Comparison of ENCODE assay signal across 10 cellular contexts in genomic region chr18:49249523-49249922, GRCh38.
DNase-seq lines count a peak whose midpoint lies in the region; ATAC-seq and TF ChIP-seq lines count a peak whose summit lies in the region.
"Had no signal": no experiment of that assay in that cellular context is flagged by ENCODE, and none has a peak within 500 bp of the region (broad histone marks: within the 10 kb centered on the region; RNA-seq: fewer than 3 reads in every experiment).

No MANE protein-coding gene starts in this region.

- no peak for DNase-seq in activated naive CD4-positive, alpha-beta T cell treated with anti-CD3 and anti-CD28 coated beads, Interleukin-2, amount 50 U/mL, for 72 hours (ENCODE audit: low spot score in 2 of 2)
- no peak for DNase-seq in activated naive CD4-positive, alpha-beta T cell (lab: John Stamatoyannopoulos, UW)
- DNase-seq in RPMI7951 (ENCODE audit: low read depth) (peak; percentile 78), fibroblast of peridontal ligament (ENCODE audit: extremely low read depth) (peak; percentile 91), smooth muscle cell (lab: John Stamatoyannopoulos, UW; ENCODE audit: unreplicated experiment) (no peak), NCI-H2029 (lab: John Stamatoyannopoulos, UW) (no peak)
- DNase-seq: testis had no signal

- H4K20me1 ChIP-seq in smooth muscle cell (ENCODE audit: low read depth) = no peaks in the 10 kb centered on the region

- H3K36me3 ChIP-seq in smooth muscle cell (ENCODE audit: low read depth) = no peaks in the 10 kb centered on the region

- no peak overlapping the region for H3K27ac Mint-ChIP-seq in activated naive CD4-positive, alpha-beta T cell treated with anti-CD3 and anti-CD28 coated beads, Interleukin-2, amount 50 U/mL, for 72 hours

- H3K9ac ChIP-seq in smooth muscle cell (ENCODE audit: low read depth) = no peak overlapping the region

- H3K27ac ChIP-seq in smooth muscle cell (ENCODE audit: low read depth) = peak overlapping the region; percentile 61
- H3K27ac ChIP-seq: C4-2B, testis had no signal

- H2AFZ ChIP-seq in smooth muscle cell (ENCODE audit: low read depth) = no peak overlapping the region

- H3K36me3 Mint-ChIP-seq in activated naive CD4-positive, alpha-beta T cell treated with anti-CD3 and anti-CD28 coated beads, Interleukin-2, amount 50 U/mL, for 72 hours = peaks cover 8 to 19% of the 10 kb centered on the region in 2 donors

- H3K79me2 ChIP-seq in smooth muscle cell (ENCODE audit: low read depth) = no peaks in the 10 kb centered on the region

- no peaks in the 10 kb centered on the region for H3K9me3 ChIP-seq in smooth muscle cell (replicated peaks; ENCODE audit: low read depth)
- H3K9me3 ChIP-seq: testis had no signal

- no peaks in the 10 kb centered on the region for H3K27me3 ChIP-seq in smooth muscle cell (ENCODE audit: low read depth)
- H3K27me3 ChIP-seq: testis had no signal

- WGBS in smooth muscle cell (ENCODE audit: low lambda C conversion rate) = 7% methylated on average over 2 of the region's 2 CpGs

- TF ChIP-seq CTCF in smooth muscle cell (IDR thresholded peaks at IDR 0.05; ENCODE audit: borderline replicate concordance, insufficient read depth, poor library complexity, severe bottlenecking) = no peak

- no peaks in the 10 kb centered on the region for H3K4me1 ChIP-seq in smooth muscle cell (ENCODE audit: low read depth)
- H3K4me1 ChIP-seq: testis had no signal

- peak overlapping the region; percentile 5 for H3K4me2 ChIP-seq in smooth muscle cell

- no peaks in the 10 kb centered on the region for H3F3A ChIP-seq in smooth muscle cell (ENCODE audit: low read depth)

- peak; percentile 69 to 77 for ATAC-seq in activated naive CD4-positive, alpha-beta T cell treated with anti-CD3 and anti-CD28 coated beads, Interleukin-2, amount 50 U/mL, for 72 hours
- ATAC-seq in HG02571 (IDR thresholded peaks at IDR 0.05; ENCODE audit: unreplicated experiment) (no peak), GM18861 (IDR thresholded peaks at IDR 0.05; ENCODE audit: unreplicated experiment) (no peak)

- H3K4me3 ChIP-seq in smooth muscle cell = no peak overlapping the region
- H3K4me3 ChIP-seq: testis had no signal

- H3K9me3 Mint-ChIP-seq in activated naive CD4-positive, alpha-beta T cell treated with anti-CD3 and anti-CD28 coated beads, Interleukin-2, amount 50 U/mL, for 72 hours = no peaks in the 10 kb centered on the region

Comparison
In these comparisons a context has a peak if more than half of its experiments do, and no peak if none do; other contexts are left out.
1. ATAC-seq: peak in activated naive CD4-positive, alpha-beta T cell treated with anti-CD3 and anti-CD28 coated beads, Interleukin-2, amount 50 U/mL, for 72 hours (2 of 2); none in HG02571 (single experiment) and GM18861 (single experiment).
2. DNase-seq: peak in RPMI7951 (single experiment) and fibroblast of peridontal ligament (single experiment); none in activated naive CD4-positive, alpha-beta T cell treated with anti-CD3 and anti-CD28 coated beads, Interleukin-2, amount 50 U/mL, for 72 hours (0 of 2), activated naive CD4-positive, alpha-beta T cell (0 of 4), smooth muscle cell (single experiment) and NCI-H2029 (single experiment).